In the genomic region with DNA sequence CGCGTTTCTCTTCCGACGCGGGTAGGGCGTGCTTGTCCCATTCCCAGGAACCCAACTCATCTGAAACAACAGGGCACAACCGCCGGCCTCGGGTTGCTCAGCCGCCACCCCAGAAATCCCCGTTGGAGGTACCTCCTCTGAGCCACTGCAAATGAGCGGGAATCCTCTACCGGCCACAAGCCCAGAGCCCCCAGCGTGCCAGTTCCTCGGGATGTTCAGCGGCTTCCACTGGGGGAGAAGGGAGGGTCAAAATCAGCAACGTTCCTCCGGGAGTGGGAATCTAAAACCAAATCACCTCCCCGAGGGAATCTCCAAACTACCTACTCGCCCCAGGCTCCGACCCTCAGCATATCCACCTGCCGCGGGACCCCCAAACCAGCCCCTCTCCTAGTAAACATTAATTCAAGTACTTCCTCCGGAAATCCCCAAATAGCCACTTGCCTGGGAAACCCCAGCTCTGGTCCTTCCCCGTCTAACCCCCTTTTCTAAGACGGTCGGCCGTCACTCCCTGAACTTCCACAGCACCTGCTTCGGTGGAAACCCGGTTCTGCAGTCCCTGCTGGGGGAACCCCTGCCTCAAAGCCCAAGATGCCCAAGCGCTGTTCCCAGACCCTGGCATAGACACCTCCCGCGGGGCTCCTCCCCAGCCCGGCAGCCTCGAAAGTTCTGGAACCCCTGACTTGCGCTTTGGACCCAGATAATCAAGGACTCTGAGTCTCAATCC, we compare ENCODE assay signal across 8 cellular contexts. TPM values are rescaled to one million over a fixed set of nuclear protein-coding genes. Genes with fewer than 3 reads are reported as not detected.
A peak's percentile ranks its signal among the peaks of the same experiment; 100 is the strongest.
DNase-seq lines count a peak whose midpoint lies in the region; ATAC-seq and TF ChIP-seq lines count a peak whose summit lies in the region.

No MANE protein-coding gene starts in this region.

- peaks cover 54% of the 10 kb centered on the region for H3K27me3 Mint-ChIP-seq in WTC11 (ENCODE audit: low read depth)
- H3K27me3 Mint-ChIP-seq in CD8-positive, alpha-beta memory T cell = peaks cover 29 to 31% of the 10 kb centered on the region in 2 donors

- no peak overlapping the region for H3K27ac ChIP-seq in CD8-positive, alpha-beta memory T cell (ENCODE audit: low read depth, low read length)

- H3K4me1 ChIP-seq in CD8-positive, alpha-beta memory T cell (ENCODE audit: insufficient read depth, low read length) = peaks cover 8% of the 10 kb centered on the region

- H3K27me3 ChIP-seq in CD8-positive, alpha-beta memory T cell (ENCODE audit: insufficient read depth, low read length, poor library complexity, severe bottlenecking) = peaks cover 6% of the 10 kb centered on the region

- no peaks in the 10 kb centered on the region for H3K9me3 ChIP-seq in CD8-positive, alpha-beta memory T cell (ENCODE audit: low read length)

- H3K4me1 Mint-ChIP-seq in WTC11 = peaks cover 38% of the 10 kb centered on the region
- H3K4me1 Mint-ChIP-seq in CD8-positive, alpha-beta memory T cell = peaks cover 11 to 19% (median 15%) of the 10 kb centered on the region in 3 donors

- H3K4me3 Mint-ChIP-seq in WTC11 = peak overlapping the region; percentile 72
- H3K4me3 Mint-ChIP-seq in CD8-positive, alpha-beta memory T cell = peak overlapping the region in 3 of 7 donors; percentile 13 to 39 (median 34)

- H3K9me3 Mint-ChIP-seq in activated naive CD4-positive, alpha-beta T cell treated with anti-CD3 and anti-CD28 coated beads, Interleukin-2, amount 50 U/mL, for 72 hours = no peaks in the 10 kb centered on the region
- 0 out of 2 replicates have a peak, but pooled peaks cover 3% of the 10 kb centered on the region for H3K9me3 Mint-ChIP-seq in WTC11
- no peaks in the 10 kb centered on the region for H3K9me3 Mint-ChIP-seq in CD8-positive, alpha-beta memory T cell

- no peak for TF ChIP-seq CTCF in WTC11 (IDR thresholded peaks at IDR 0.05)

- CTCF ChIA-PET in WTC11 (lab: Charles Lee) = interaction anchor here (0.5 to 3.5 kb wide), 47 partner anchors 9 to 344 kb away, joined by 3 to 52 read pairs (median 6); partner anchors contain the start of gene LMCD1
- CTCF ChIA-PET in CD8-positive, alpha-beta memory T cell (lab: Charles Lee) = interaction anchor here (1.2 to 1.5 kb wide), 4 partner anchors 9 to 28 kb away, joined by 3 to 7 read pairs (median 5); no protein-coding TSS in a partner anchor

- POLR2A ChIA-PET in WTC11 (lab: Charles Lee) = no interaction called here
- POLR2A ChIA-PET in CD8-positive, alpha-beta memory T cell (lab: Charles Lee) = no interaction called here

- H3K36me3 Mint-ChIP-seq in activated naive CD4-positive, alpha-beta T cell treated with anti-CD3 and anti-CD28 coated beads, Interleukin-2, amount 50 U/mL, for 72 hours = no peaks in the 10 kb centered on the region
- H3K36me3 Mint-ChIP-seq in WTC11 = no peaks in the 10 kb centered on the region
- no peaks in the 10 kb centered on the region for H3K36me3 Mint-ChIP-seq in CD8-positive, alpha-beta memory T cell

- peak in 1 of 2 donors; percentile 7 for DNase-seq in activated naive CD4-positive, alpha-beta T cell treated with anti-CD3 and anti-CD28 coated beads, Interleukin-2, amount 50 U/mL, for 72 hours (ENCODE audit: low spot score in 2 of 2)
- no peak for DNase-seq in activated naive CD4-positive, alpha-beta T cell treated with anti-CD3 and anti-CD28 coated beads, Interleukin-2, amount 50 U/mL, for 16 hours
- peak; percentile 39 for DNase-seq in WTC11 (ENCODE audit: low spot score)
- DNase-seq in iPS-NIHi11 (ENCODE audit: low spot score) = peak; percentile 30
- DNase-seq in NCI-H1436 treated with DMSO at 0.1 percent for 48 hours (lab: John Stamatoyannopoulos, UW) = no peak
- no peak for DNase-seq in midbrain (lab: John Stamatoyannopoulos, UW)
- no peak for DNase-seq in CD8-positive, alpha-beta memory T cell

- peak; percentile 9 to 37 for ATAC-seq in activated naive CD4-positive, alpha-beta T cell treated with anti-CD3 and anti-CD28 coated beads, Interleukin-2, amount 50 U/mL, for 72 hours
- ATAC-seq in HG02798 (IDR thresholded peaks at IDR 0.05; ENCODE audit: poor library complexity, unreplicated experiment) = peak; percentile 26
- ATAC-seq in WTC11 = peak; percentile 0; the same call in 1 of the 2 replicates

- H3K36me3 ChIP-seq in CD8-positive, alpha-beta memory T cell (ENCODE audit: insufficient read depth, low read length) = no peaks in the 10 kb centered on the region

- no peak overlapping the region for H3K4me3 ChIP-seq in CD8-positive, alpha-beta memory T cell (ENCODE audit: low read length)

- H3K27ac Mint-ChIP-seq in activated naive CD4-positive, alpha-beta T cell treated with anti-CD3 and anti-CD28 coated beads, Interleukin-2, amount 50 U/mL, for 72 hours = no peak overlapping the region
- no peak overlapping the region for H3K27ac Mint-ChIP-seq in WTC11
- H3K27ac Mint-ChIP-seq in CD8-positive, alpha-beta memory T cell = peak overlapping the region in 1 of 8 donors; percentile 19

TF ChIP-seq in WTC11, 78 proteins besides CTCF, POLR2A, EP300 and RAD21:
- TF ChIP-seq TEAD1 (CRISPR knock-in tag; IDR thresholded peaks at IDR 0.05) (no peak), ZNF121 (CRISPR knock-in tag; IDR thresholded peaks at IDR 0.05) (no peak), NFYB (CRISPR knock-in tag; conservative IDR thresholded peaks at IDR 0.05; ENCODE audit: low read depth) (no peak), ELF4 (CRISPR knock-in tag; IDR thresholded peaks at IDR 0.05; ENCODE audit: low read depth) (no peak), ZNF671 (CRISPR knock-in tag; IDR thresholded peaks at IDR 0.05) (no peak), IRF2 (CRISPR knock-in tag; IDR thresholded peaks at IDR 0.05; ENCODE audit: borderline replicate concordance, low read depth) (no peak), CREM (CRISPR knock-in tag; IDR thresholded peaks at IDR 0.05) (no peak; the same call in 1 of the 2 replicates)
- TF ChIP-seq, protein P1, sequence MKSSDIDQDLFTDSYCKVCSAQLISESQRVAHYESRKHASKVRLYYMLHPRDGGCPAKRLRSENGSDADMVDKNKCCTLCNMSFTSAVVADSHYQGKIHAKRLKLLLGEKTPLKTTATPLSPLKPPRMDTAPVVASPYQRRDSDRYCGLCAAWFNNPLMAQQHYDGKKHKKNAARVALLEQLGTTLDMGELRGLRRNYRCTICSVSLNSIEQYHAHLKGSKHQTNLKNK (CRISPR knock-in tag; IDR thresholded peaks at IDR 0.05) = no peak
TF ChIP-seq in WTC11: peak in this region for 0.

RNA-seq across cellular contexts. Expression of gene OXTR, which starts 0.9 kb away (rescaled TPM):
- 1 to 10 TPM in 1 of 2 donors, under 1 TPM in 1; 0.89 to 3.6 TPM for total RNA-seq in activated naive CD4-positive, alpha-beta T cell treated with anti-CD3 and anti-CD28 coated beads, Interleukin-2, amount 50 U/mL, for 72 hours
- total RNA-seq in WTC11 (2021) = 1.6 to 3.6 TPM (median 1.7 TPM) in 3 replicates
- 1 to 10 TPM in 1 of 2 experiments, under 1 TPM in 1; 0.50 to 1.4 TPM for total RNA-seq in CD8-positive, alpha-beta memory T cell
- 0.05 TPM for polyA plus RNA-seq in CD8-positive, alpha-beta memory T cell

RNA-seq across cellular contexts. Expression of gene CAV3, which starts 34.9 kb away (rescaled TPM):
- total RNA-seq in activated naive CD4-positive, alpha-beta T cell treated with anti-CD3 and anti-CD28 coated beads, Interleukin-2, amount 50 U/mL, for 72 hours = not detected
- total RNA-seq in WTC11 (2021) = not detected in 3 replicates
- total RNA-seq in CD8-positive, alpha-beta memory T cell = not detected
- not detected for polyA plus RNA-seq in CD8-positive, alpha-beta memory T cell

Comparison
In these comparisons a context has a peak if more than half of its experiments do, and no peak if none do; other contexts are left out.
1. DNase-seq: peak in WTC11 (single experiment) and iPS-NIHi11 (single experiment); none in activated naive CD4-positive, alpha-beta T cell treated with anti-CD3 and anti-CD28 coated beads, Interleukin-2, amount 50 U/mL, for 16 hours (single experiment), NCI-H1436 treated with DMSO at 0.1 percent for 48 hours (single experiment), midbrain (single experiment) and CD8-positive, alpha-beta memory T cell (0 of 5).
2. Peak in every context shown above with its lines, with median percentiles within 50 percentile points of each other: ATAC-seq.